Comparison of ENCODE assay signal across 1 cellular context in genomic region chr7:87548123-87548919, GRCh38.
TF ChIP-seq lines count a peak whose summit lies in the region.

No MANE protein-coding gene starts in this region.

TF ChIP-seq in HepG2, 621 proteins besides CTCF, POLR2A, EP300 and RAD21 (continued from another document and continues in another):
- TF ChIP-seq TFDP2 (CRISPR knock-in tag; IDR thresholded peaks at IDR 0.05) (no peak), ZNF20 (CRISPR knock-in tag; IDR thresholded peaks at IDR 0.05) (no peak), ESRRA (CRISPR knock-in tag; IDR thresholded peaks at IDR 0.05; ENCODE audit: low read depth) (no peak), ZNF329 (CRISPR knock-in tag; IDR thresholded peaks at IDR 0.05; ENCODE audit: low read depth) (no peak), JUND (CRISPR knock-in tag; IDR thresholded peaks at IDR 0.05) (peak; percentile 95), ZNF383 (CRISPR knock-in tag; IDR thresholded peaks at IDR 0.05; ENCODE audit: borderline replicate concordance) (no peak), HNF1B (CRISPR knock-in tag; IDR thresholded peaks at IDR 0.05) (peak; percentile 38; the same call in 1 of the 2 replicates), HOMEZ (CRISPR knock-in tag; IDR thresholded peaks at IDR 0.05; ENCODE audit: low read depth) (peak; percentile 97), NFKB2 (CRISPR knock-in tag; IDR thresholded peaks at IDR 0.05; ENCODE audit: borderline replicate concordance) (no peak), ZBTB26 (CRISPR knock-in tag; IDR thresholded peaks at IDR 0.05; ENCODE audit: borderline replicate concordance) (peak; percentile 85; the same call in 1 of the 2 replicates), PLSCR1 (CRISPR knock-in tag; IDR thresholded peaks at IDR 0.05; ENCODE audit: borderline replicate concordance) (no peak), ZNF543 (CRISPR knock-in tag; IDR thresholded peaks at IDR 0.05) (no peak), ZNF557 (CRISPR knock-in tag; IDR thresholded peaks at IDR 0.05) (no peak), MIXL1 (CRISPR knock-in tag; IDR thresholded peaks at IDR 0.05) (peak; percentile 69; the same call in 1 of the 2 replicates), ZNF205 (CRISPR knock-in tag; IDR thresholded peaks at IDR 0.05) (peak; percentile 60; the same call in 1 of the 2 replicates), HNF4A (CRISPR knock-in tag; IDR thresholded peaks at IDR 0.05) (peak; percentile 52), ZNF607 (CRISPR knock-in tag; IDR thresholded peaks at IDR 0.05; ENCODE audit: borderline replicate concordance) (no peak), HMG20A (CRISPR knock-in tag; IDR thresholded peaks at IDR 0.05; ENCODE audit: borderline replicate concordance) (peak; percentile 85), ZBTB49 (CRISPR knock-in tag; IDR thresholded peaks at IDR 0.05; ENCODE audit: borderline replicate concordance) (no peak), CBX5 (CRISPR knock-in tag; IDR thresholded peaks at IDR 0.05; ENCODE audit: borderline replicate concordance) (peak; percentile 53; the same call in 1 of the 2 replicates), ZC3H4 (CRISPR knock-in tag; IDR thresholded peaks at IDR 0.05; ENCODE audit: borderline replicate concordance) (no peak), SALL1 (CRISPR knock-in tag; IDR thresholded peaks at IDR 0.05) (peak; percentile 73; the same call in 1 of the 2 replicates), MBD4 (IDR thresholded peaks at IDR 0.05; ENCODE audit: borderline replicate concordance, low read length) (peak; percentile 42; the same call in 1 of the 2 replicates), THYN1 (CRISPR knock-in tag; IDR thresholded peaks at IDR 0.05; ENCODE audit: borderline replicate concordance, low read depth) (no peak), ZNF251 (CRISPR knock-in tag; IDR thresholded peaks at IDR 0.05) (no peak), BRF2 (CRISPR knock-in tag; IDR thresholded peaks at IDR 0.05) (no peak), ISX (CRISPR knock-in tag; conservative IDR thresholded peaks at IDR 0.05) (no peak), FIP1L1 (IDR thresholded peaks at IDR 0.05; ENCODE audit: borderline replicate concordance, insufficient read depth, low read depth, low read length) (no peak), ZFP62 (CRISPR knock-in tag; IDR thresholded peaks at IDR 0.05) (no peak), ZNF580 (CRISPR knock-in tag; IDR thresholded peaks at IDR 0.05; ENCODE audit: borderline replicate concordance, low read depth) (peak; percentile 47; the same call in 1 of the 2 replicates), ZNF737 (CRISPR knock-in tag; IDR thresholded peaks at IDR 0.05; ENCODE audit: borderline replicate concordance) (no peak), GATAD2A (CRISPR knock-in tag; IDR thresholded peaks at IDR 0.05) (peak; percentile 94), ZNF839 (CRISPR knock-in tag; IDR thresholded peaks at IDR 0.05; ENCODE audit: borderline replicate concordance) (no peak), SETDB1 (CRISPR knock-in tag; IDR thresholded peaks at IDR 0.05; ENCODE audit: borderline replicate concordance) (no peak), NKX3-1 (CRISPR knock-in tag; IDR thresholded peaks at IDR 0.05) (0 out of 2 replicates have a peak, but pooled peaks have one; percentile 34), ELF4 (CRISPR knock-in tag; IDR thresholded peaks at IDR 0.05; ENCODE audit: borderline replicate concordance) (no peak), ZNF574 (CRISPR knock-in tag; IDR thresholded peaks at IDR 0.05) (0 out of 2 replicates have a peak, but pooled peaks have one; percentile 30), HNRNPLL (IDR thresholded peaks at IDR 0.05; ENCODE audit: low read depth, low read length, poor library complexity, severe bottlenecking) (no peak), GLMP (CRISPR knock-in tag; IDR thresholded peaks at IDR 0.05; ENCODE audit: borderline replicate concordance) (no peak), THAP8 (CRISPR knock-in tag; IDR thresholded peaks at IDR 0.05; ENCODE audit: borderline replicate concordance) (no peak), DMTF1 (CRISPR knock-in tag; IDR thresholded peaks at IDR 0.05) (no peak)
